7 cellular contexts compared by ENCODE assay signal in the genomic region with DNA sequence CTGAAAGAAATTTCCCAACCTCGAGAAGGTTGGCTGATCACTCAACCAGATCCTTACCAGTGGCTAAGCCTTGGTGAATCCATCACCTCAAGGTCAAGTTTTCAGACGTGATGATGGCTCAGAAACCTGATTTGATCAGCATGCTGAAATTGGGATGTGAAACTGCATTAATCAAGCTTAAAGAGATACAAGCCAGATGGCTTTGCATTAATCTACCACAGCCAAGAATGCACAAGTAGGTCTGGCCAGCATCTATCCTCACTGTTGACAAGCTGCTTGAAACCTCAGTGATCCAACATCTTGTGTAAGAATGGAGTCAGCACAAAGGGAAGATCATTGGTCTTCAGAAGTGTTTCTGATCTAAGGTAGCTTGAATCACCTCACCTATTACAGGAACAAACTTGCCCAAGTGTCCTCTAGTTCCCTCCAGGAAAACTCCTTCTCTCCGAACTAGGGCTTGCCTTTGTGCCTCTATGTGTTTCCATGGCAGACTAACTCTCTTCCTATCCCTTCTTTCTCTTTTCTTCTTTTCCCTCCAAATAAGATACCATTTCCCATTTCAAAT.
DNase-seq lines count a peak whose midpoint lies in the region; ATAC-seq and TF ChIP-seq lines count a peak whose summit lies in the region.
"Not testable (repeated sequence)": the region's sequence is repeated elsewhere in the genome, so short reads cannot be mapped to it uniquely, and the experiment has no call there.

No MANE protein-coding gene starts in this region.

- not testable (repeated sequence) for TF ChIP-seq CTCF in GM12865 (IDR thresholded peaks at IDR 0.05; ENCODE audit: insufficient read depth, low read depth, low read length, missing control alignments); epithelial cell of esophagus (IDR thresholded peaks at IDR 0.05; ENCODE audit: insufficient read depth, low read depth, low read length, missing control alignments)

- H3K4me3 ChIP-seq in GM12865 (ENCODE audit: low read depth, low read length); epithelial cell of esophagus (ENCODE audit: low read length): not testable (repeated sequence)

- peak; percentile 21 for DNase-seq in GM12865 (ENCODE audit: low read depth)
- DNase-seq in NCI-H446 treated with DMSO at 0.1 percent for 48 hours (lab: John Stamatoyannopoulos, UW) = peak; percentile 80
- DNase-seq in SK-N-DZ (ENCODE audit: low spot score) = peak; percentile 90
- DNase-seq in amniotic epithelial cell (ENCODE audit: low read depth) = peak; percentile 72
- peak; percentile 68 for DNase-seq in epithelial cell of esophagus (ENCODE audit: low read depth)
- DNase-seq in renal cortical epithelial cell (ENCODE audit: low read depth) = peak; percentile 21

- peak; percentile 43 for ATAC-seq in GM19351 (IDR thresholded peaks at IDR 0.05; ENCODE audit: unreplicated experiment)

Comparison
In these comparisons a context has a peak if more than half of its experiments do, and no peak if none do; other contexts are left out.
1. DNase-seq: peak in every context shown above with its lines; median percentile 90 in SK-N-DZ; 80 in NCI-H446 treated with DMSO at 0.1 percent for 48 hours; 72 in amniotic epithelial cell; 68 in epithelial cell of esophagus; 21 in GM12865; 21 in renal cortical epithelial cell.